In genomic region chr7:47557986-47558670, GRCh38 we compare ENCODE assay signal across 16 cellular contexts. TPM values are rescaled to one million over a fixed set of nuclear protein-coding genes. Genes with fewer than 3 reads are reported as not detected.
DNase-seq lines count a peak whose midpoint lies in the region; ATAC-seq and TF ChIP-seq lines count a peak whose summit lies in the region.
"Had no signal": no experiment of that assay in that cellular context is flagged by ENCODE, and none has a peak within 500 bp of the region (broad histone marks: within the 10 kb centered on the region; RNA-seq: fewer than 3 reads in every experiment).

No MANE protein-coding gene starts in this region.

- no peak overlapping the region for H3K9ac ChIP-seq in fibroblast of lung (ENCODE audit: insufficient read depth, low read length)

- H3K27me3 ChIP-seq in ACC112 (ENCODE audit: insufficient read depth, low read length): no peaks in the 10 kb centered on the region
- no peaks in the 10 kb centered on the region for H3K27me3 ChIP-seq in Peyer's patch
- no peaks in the 10 kb centered on the region for H3K27me3 ChIP-seq in fibroblast of lung (ENCODE audit: control insufficient read depth, insufficient read depth, low read length)
- H3K27me3 ChIP-seq: right lobe of liver had no signal

- DNase-seq in Peyer's patch: no peak
- DNase-seq in fibroblast of lung (ENCODE audit: low read depth in 2 of 2): no peak
- DNase-seq in osteocyte (ENCODE audit: extremely low spot score, unreplicated experiment): no peak
- DNase-seq in iPS-NIHi11 (ENCODE audit: low spot score): no peak
- DNase-seq in dermis blood vessel endothelial cell: no peak
- DNase-seq in CD1c-positive myeloid dendritic cell (ENCODE audit: extremely low spot score): no peak
- DNase-seq: activated T-cell treated with anti-CD3 and anti-CD28 coated beads, Interleukin-2, amount 50 U/mL, for 4 hours; foreskin melanocyte; KBM-7; naive B cell; NCI-H1417 treated with DMSO at 0.1 percent for 48 hours; NCI-H526 had no signal

- H3K4me2 ChIP-seq in fibroblast of lung (ENCODE audit: extremely low read depth, insufficient read depth, low read length): peak overlapping the region; percentile 2

- H3K36me3 Mint-ChIP-seq in osteocyte (ENCODE audit: unreplicated experiment): peaks cover 20% of the 10 kb centered on the region

- no peaks in the 10 kb centered on the region for H3K9me3 ChIP-seq in Peyer's patch
- no peaks in the 10 kb centered on the region for H3K9me3 ChIP-seq in fibroblast of lung (ENCODE audit: control insufficient read depth, insufficient read depth, low read depth, low read length)
- H3K9me3 ChIP-seq: right lobe of liver had no signal

- no peak overlapping the region for H3K4me3 Mint-ChIP-seq in osteocyte (ENCODE audit: unreplicated experiment)
- H3K4me3 Mint-ChIP-seq: activated T-cell treated with anti-CD3 and anti-CD28 coated beads, Interleukin-2, amount 50 U/mL, for 4 hours had no signal

- H4K20me1 ChIP-seq in fibroblast of lung (ENCODE audit: control insufficient read depth, extremely low read depth, insufficient read depth, low read length): no peaks in the 10 kb centered on the region

- TF ChIP-seq CTCF in Peyer's patch (IDR thresholded peaks at IDR 0.05) (no peak), fibroblast of lung (conservative IDR thresholded peaks at IDR 0.05 in 1 of 2, IDR thresholded peaks at IDR 0.05 in 1 of 2; ENCODE audit: low read depth in 1 of 2, low read length in 2 of 2) (no peak), osteocyte (IDR thresholded peaks at IDR 0.05) (no peak)

- H3K4me3 ChIP-seq in ACC112 (ENCODE audit: low read depth, low read length): no peak overlapping the region
- no peak overlapping the region for H3K4me3 ChIP-seq in Peyer's patch
- H3K4me3 ChIP-seq in fibroblast of lung (replicated peaks in 1 of 4; ENCODE audit: control extremely low read depth in 1 of 4, insufficient read depth in 1 of 4, low read depth in 3 of 4, low read length in 4 of 4): no peak overlapping the region
- H3K4me3 ChIP-seq: right lobe of liver had no signal

- no peaks in the 10 kb centered on the region for H3K27me3 Mint-ChIP-seq in osteocyte (ENCODE audit: unreplicated experiment)
- H3K27me3 Mint-ChIP-seq: naive B cell had no signal

- peaks cover 48% of the 10 kb centered on the region for H3K4me1 Mint-ChIP-seq in osteocyte (ENCODE audit: unreplicated experiment)

- no peak overlapping the region for H2AFZ ChIP-seq in ACC112 (ENCODE audit: low read length, unreplicated experiment)
- H2AFZ ChIP-seq in fibroblast of lung (ENCODE audit: low read length): no peak overlapping the region

- TF ChIP-seq POLR2A in Peyer's patch (IDR thresholded peaks at IDR 0.05): no peak

- ATAC-seq in GM21526 (IDR thresholded peaks at IDR 0.05; ENCODE audit: low FRiP score, unreplicated experiment): no peak
- ATAC-seq: activated T-cell treated with anti-CD3 and anti-CD28 coated beads, Interleukin-2, amount 50 U/mL, for 4 hours had no signal

- H3K27ac ChIP-seq in ACC112 (ENCODE audit: low read depth, low read length) (peak overlapping the region; percentile 44), Peyer's patch (peak overlapping the region in 3 of 4 donors; percentile 40 to 58 (median 44)), fibroblast of lung (ENCODE audit: insufficient read depth, low read length) (no peak overlapping the region)

- H3K79me2 ChIP-seq in ACC112 (ENCODE audit: control insufficient read depth, insufficient read depth, low read length, unreplicated experiment) (peaks cover 66% of the 10 kb centered on the region), fibroblast of lung (ENCODE audit: control insufficient read depth, insufficient read depth, low read length) (peaks cover 38% of the 10 kb centered on the region)

- no peaks in the 10 kb centered on the region for H3K9me3 Mint-ChIP-seq in osteocyte (ENCODE audit: unreplicated experiment)
- H3K9me3 Mint-ChIP-seq: activated T-cell treated with anti-CD3 and anti-CD28 coated beads, Interleukin-2, amount 50 U/mL, for 4 hours had no signal

- peak overlapping the region; percentile 57 for H3K27ac Mint-ChIP-seq in osteocyte (ENCODE audit: unreplicated experiment)

- H3K36me3 ChIP-seq in ACC112 (ENCODE audit: insufficient read depth, low read length): peaks cover 5% of the 10 kb centered on the region; the same call in 1 of the 2 replicates
- H3K36me3 ChIP-seq in Peyer's patch: no peaks in the 10 kb centered on the region
- peaks cover 7% of the 10 kb centered on the region for H3K36me3 ChIP-seq in fibroblast of lung (ENCODE audit: control insufficient read depth, insufficient read depth, low read length)
- H3K36me3 ChIP-seq: right lobe of liver had no signal

- H3K4me1 ChIP-seq in ACC112 (ENCODE audit: control insufficient read depth, insufficient read depth, low read length, unreplicated experiment) (peaks cover 37% of the 10 kb centered on the region), Peyer's patch (peaks cover 0 to 34% (median 2%) of the 10 kb centered on the region in 4 donors), fibroblast of lung (ENCODE audit: control insufficient read depth, extremely low read depth, insufficient read depth, low read length) (peaks cover 13% of the 10 kb centered on the region)

RNA-seq across cellular contexts. Expression of gene TNS3, which starts 23.8 kb away (rescaled TPM):
- total RNA-seq in Peyer's patch (100 to 1,000 TPM in 3 of 4 donors, 10 to 100 TPM in 1; 79.5 to 157 (median 112) TPM), fibroblast of lung (52.6 and 88.8 TPM in 2 replicates), osteocyte (93.8 and 103 TPM in 2 replicates), dermis blood vessel endothelial cell (11.7 and 13.6 TPM in 2 replicates)
- polyA plus RNA-seq in fibroblast of lung: 52.9 and 74.4 TPM in 2 replicates
- polyA plus RNA-seq in fibroblast of lung (2012): 54.7 and 86.1 TPM in 2 replicates
- 200 and 269 TPM in 2 replicates for polyA minus RNA-seq in fibroblast of lung (ENCODE audit: low replicate concordance)
- total RNA-seq: A673 had no signal
